24 cellular contexts compared by ENCODE assay signal in the genomic region with DNA sequence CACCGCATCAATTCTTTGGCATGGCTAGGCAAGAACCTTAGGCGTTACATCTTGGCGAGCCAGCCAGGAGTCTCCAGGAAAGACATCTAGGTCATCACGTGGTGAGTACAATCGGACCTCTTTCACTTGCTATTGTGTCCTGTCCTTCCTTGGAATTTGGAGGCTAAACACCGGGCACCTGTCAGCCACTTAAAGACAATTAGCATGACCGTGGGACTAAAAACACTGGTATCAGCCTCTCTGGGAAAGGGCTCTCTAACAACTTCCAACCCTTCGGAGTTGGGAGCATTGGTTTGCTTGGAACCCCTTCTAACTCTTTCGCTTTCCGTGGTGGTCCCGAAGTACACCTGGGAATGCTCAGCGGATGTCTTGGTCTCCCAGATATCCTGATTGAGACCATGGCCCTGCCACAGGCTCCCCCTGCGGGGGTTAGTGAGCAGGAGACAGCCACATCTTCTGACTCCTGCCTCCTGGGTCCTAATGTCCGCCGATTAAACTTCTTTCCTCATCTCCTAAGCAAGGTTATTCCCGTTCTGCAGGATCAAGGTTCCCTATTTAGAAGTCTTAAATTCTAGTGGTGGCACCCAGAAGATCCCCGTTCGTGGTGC.
"Had no signal": no experiment of that assay in that cellular context is flagged by ENCODE, and none has a peak within 500 bp of the region (broad histone marks: within the 10 kb centered on the region; RNA-seq: fewer than 3 reads in every experiment).

No MANE protein-coding gene starts in this region.

- H3K27ac ChIP-seq: colonic mucosa, dorsolateral prefrontal cortex, esophagus muscularis mucosa, parathyroid adenoma, stomach, suprapubic skin had no signal

- H3K4me3 Mint-ChIP-seq: activated naive CD8-positive, alpha-beta T cell treated with anti-CD3 and anti-CD28 coated beads for 36 hours; activated T-cell treated with anti-CD3 and anti-CD28 coated beads, Interleukin-2, amount 50 U/mL, for 24 hours; effector memory CD8-positive, alpha-beta T cell; nephron; stimulated activated memory B cell treated with anti-CD40 and anti-IgM and Interleukin-4, amounts not matched to agents 10 μg/mL and 1 μg/mL and 100 μg/mL, for 72 hours; T-cell; T-helper 2 cell treated with Interferon-gamma antibody and Interleukin-4, amounts not matched to agents 5 μg/mL and 100 μg/mL, for 36 hours had no signal

- H3K9me3 ChIP-seq: colonic mucosa, esophagus muscularis mucosa, suprapubic skin had no signal

- H3K36me3 Mint-ChIP-seq: activated naive CD8-positive, alpha-beta T cell treated with anti-CD3 and anti-CD28 coated beads for 36 hours; stimulated activated memory B cell treated with anti-CD40 and anti-IgM and Interleukin-4, amounts not matched to agents 10 μg/mL and 1 μg/mL and 100 μg/mL, for 72 hours; T-cell had no signal

- H3K27ac Mint-ChIP-seq: activated naive CD8-positive, alpha-beta T cell treated with anti-CD3 and anti-CD28 coated beads for 36 hours; activated T-cell treated with anti-CD3 and anti-CD28 coated beads, Interleukin-2, amount 50 U/mL, for 24 hours; activated T-helper 2 cell treated with anti-CD3 and anti-CD28 coated beads, Interferon-gamma antibody, Interleukin-2, Interleukin-4, amounts not matched to agents 10 μg/mL and 5 μg/mL and 100 μg/mL, durations not matched to agents 14 hours and 24 hours and 36 hours; effector memory CD8-positive, alpha-beta T cell; nephron; stimulated activated memory B cell treated with anti-CD40 and anti-IgM and Interleukin-4, amounts not matched to agents 10 μg/mL and 1 μg/mL and 100 μg/mL, for 72 hours; T-cell; T-helper 2 cell treated with Interferon-gamma antibody and Interleukin-4, amounts not matched to agents 5 μg/mL and 100 μg/mL, for 36 hours had no signal

- H2AFZ ChIP-seq: parathyroid adenoma had no signal

- H3K4me1 Mint-ChIP-seq: activated naive CD8-positive, alpha-beta T cell treated with anti-CD3 and anti-CD28 coated beads for 36 hours; stimulated activated memory B cell treated with anti-CD40 and anti-IgM and Interleukin-4, amounts not matched to agents 10 μg/mL and 1 μg/mL and 100 μg/mL, for 72 hours; T-cell had no signal

- DNase-seq: activated naive CD4-positive, alpha-beta T cell treated with Interleukin-2 at 50 U/mL for 16 hours; activated naive CD8-positive, alpha-beta T cell treated with anti-CD3 and anti-CD28 coated beads for 36 hours; activated T-cell treated with anti-CD3 and anti-CD28 coated beads, Interleukin-2, amount 50 U/mL, for 24 hours; central memory CD4-positive, alpha-beta T cell; colonic mucosa; dorsolateral prefrontal cortex; effector memory CD8-positive, alpha-beta T cell; hypothalamus; islet precursor cell; left cardiac atrium; mesenchymal stem cell; small intestine; stimulated activated CD4-positive, alpha-beta T cell treated with anti-CD3 and anti-CD28 coated beads, Interleukin-15, amount 100 ng/mL, for 24 hours; stomach; T-cell; trophoblast cell had no signal

- H3K4me3 ChIP-seq: colonic mucosa, dorsolateral prefrontal cortex, esophagus muscularis mucosa, stomach, suprapubic skin had no signal

- H3K79me2 ChIP-seq: parathyroid adenoma had no signal

- H3K27me3 Mint-ChIP-seq: activated naive CD8-positive, alpha-beta T cell treated with anti-CD3 and anti-CD28 coated beads for 36 hours; activated T-cell treated with anti-CD3 and anti-CD28 coated beads, Interleukin-2, amount 50 U/mL, for 24 hours; effector memory CD8-positive, alpha-beta T cell; stimulated activated memory B cell treated with anti-CD40 and anti-IgM and Interleukin-4, amounts not matched to agents 10 μg/mL and 1 μg/mL and 100 μg/mL, for 72 hours; T-cell had no signal

- H3K27me3 ChIP-seq: colonic mucosa, dorsolateral prefrontal cortex, esophagus muscularis mucosa, stomach, suprapubic skin had no signal

- ATAC-seq: effector memory CD8-positive, alpha-beta T cell; left cardiac atrium; sciatic nerve; stimulated activated memory B cell treated with anti-CD40 and anti-IgM and Interleukin-4, amounts not matched to agents 10 μg/mL and 1 μg/mL and 100 μg/mL, for 72 hours; T-cell had no signal

- H3K9ac ChIP-seq: parathyroid adenoma had no signal

- H3K36me3 ChIP-seq: colonic mucosa, esophagus muscularis mucosa, stomach, suprapubic skin had no signal

- H3K4me1 ChIP-seq: colonic mucosa, parathyroid adenoma, stomach had no signal
